11 cellular contexts compared by ENCODE assay signal in the genomic region with DNA sequence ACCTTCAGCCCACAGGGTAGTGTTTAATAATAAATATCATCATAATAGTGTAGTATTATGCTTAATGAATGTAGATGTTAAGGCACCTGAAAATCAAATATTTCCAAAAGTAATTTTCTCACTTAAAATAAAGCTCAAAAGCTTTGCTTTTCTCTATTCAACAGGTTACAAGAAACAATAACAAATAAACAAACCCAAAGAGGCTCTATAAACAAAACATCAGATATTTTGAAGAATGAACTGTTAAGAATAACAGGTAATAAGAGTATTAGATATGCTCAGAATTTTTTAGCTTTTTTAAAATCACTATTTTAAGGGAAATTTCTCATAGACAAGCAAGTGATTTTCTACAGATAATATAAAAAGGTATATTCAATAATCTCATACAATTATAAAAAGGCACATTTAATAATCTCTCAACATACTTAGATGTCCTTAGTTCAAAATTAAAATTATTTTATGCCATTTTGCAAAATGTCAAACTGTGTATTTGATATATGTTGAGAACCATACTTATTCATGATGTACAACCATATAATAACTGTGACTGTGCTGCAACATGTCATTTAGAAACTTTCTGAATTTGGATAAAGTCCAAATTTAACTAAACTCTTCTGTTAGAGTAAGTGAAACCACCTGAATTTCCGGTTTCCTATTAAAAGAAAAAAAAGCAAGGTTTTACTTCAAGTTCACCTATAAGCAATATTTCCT. TPM values are rescaled to one million over a fixed set of nuclear protein-coding genes. Genes with fewer than 3 reads are reported as not detected.
DNase-seq lines count a peak whose midpoint lies in the region; ATAC-seq and TF ChIP-seq lines count a peak whose summit lies in the region.
"Had no signal": no experiment of that assay in that cellular context is flagged by ENCODE, and none has a peak within 500 bp of the region (broad histone marks: within the 10 kb centered on the region; RNA-seq: fewer than 3 reads in every experiment).

No MANE protein-coding gene starts in this region.

- peaks cover 73% of the 10 kb centered on the region for H3K36me3 ChIP-seq in endodermal cell (ENCODE audit: control insufficient read depth, insufficient read depth, low read length)

- no peaks in the 10 kb centered on the region for H3K4me1 ChIP-seq in endodermal cell (ENCODE audit: control insufficient read depth, insufficient read depth, low read length)

- peaks cover 15% of the 10 kb centered on the region for H3K4me1 Mint-ChIP-seq in activated naive CD8-positive, alpha-beta T cell treated with anti-CD3 and anti-CD28 coated beads, Interleukin-2, amount 10 ng/mL, durations not matched to agents 7 days and 5 days
- H3K4me1 Mint-ChIP-seq in activated naive CD8-positive, alpha-beta T cell treated with anti-CD3 and anti-CD28 coated beads for 36 hours = peaks cover 49% of the 10 kb centered on the region
- H3K4me1 Mint-ChIP-seq in endodermal cell = peaks cover 8% of the 10 kb centered on the region

- peak; percentile 54 for ATAC-seq in activated naive CD8-positive, alpha-beta T cell treated with anti-CD3 and anti-CD28 coated beads, Interleukin-2, amount 10 ng/mL, durations not matched to agents 7 days and 5 days (ENCODE audit: low read depth)
- ATAC-seq in GM21825 (IDR thresholded peaks at IDR 0.05; ENCODE audit: unreplicated experiment) = peak; percentile 82
- ATAC-seq in HG03342 (IDR thresholded peaks at IDR 0.05; ENCODE audit: unreplicated experiment) = peak; percentile 77

- POLR2A ChIA-PET in activated naive CD8-positive, alpha-beta T cell treated with anti-CD3 and anti-CD28 coated beads, Interleukin-2, amount 10 ng/mL, durations not matched to agents 7 days and 5 days (lab: Charles Lee) = interaction anchor here (3.2 kb wide), 1 partner anchor 35 kb away, joined by 14 read pairs; a partner anchor contains a TSS

- H3K4me3 Mint-ChIP-seq in activated naive CD8-positive, alpha-beta T cell treated with anti-CD3 and anti-CD28 coated beads, Interleukin-2, amount 10 ng/mL, durations not matched to agents 7 days and 5 days = no peak overlapping the region
- no peak overlapping the region for H3K4me3 Mint-ChIP-seq in activated naive CD8-positive, alpha-beta T cell treated with anti-CD3 and anti-CD28 coated beads for 36 hours
- no peak overlapping the region for H3K4me3 Mint-ChIP-seq in endodermal cell

- peaks cover 41% of the 10 kb centered on the region for H3K36me3 Mint-ChIP-seq in activated naive CD8-positive, alpha-beta T cell treated with anti-CD3 and anti-CD28 coated beads, Interleukin-2, amount 10 ng/mL, durations not matched to agents 7 days and 5 days
- peaks cover 38% of the 10 kb centered on the region for H3K36me3 Mint-ChIP-seq in activated naive CD8-positive, alpha-beta T cell treated with anti-CD3 and anti-CD28 coated beads for 36 hours
- peaks cover 51% of the 10 kb centered on the region for H3K36me3 Mint-ChIP-seq in endodermal cell (ENCODE audit: low read depth)

- no peaks in the 10 kb centered on the region for H3K27me3 Mint-ChIP-seq in activated naive CD8-positive, alpha-beta T cell treated with anti-CD3 and anti-CD28 coated beads, Interleukin-2, amount 10 ng/mL, durations not matched to agents 7 days and 5 days
- H3K27me3 Mint-ChIP-seq in activated naive CD8-positive, alpha-beta T cell treated with anti-CD3 and anti-CD28 coated beads for 36 hours = no peaks in the 10 kb centered on the region
- no peaks in the 10 kb centered on the region for H3K27me3 Mint-ChIP-seq in endodermal cell (ENCODE audit: insufficient read depth)

- H3K4me3 ChIP-seq in endodermal cell (ENCODE audit: low read length) = no peak overlapping the region

- no peak for DNase-seq in activated naive CD8-positive, alpha-beta T cell treated with anti-CD3 and anti-CD28 coated beads, Interleukin-2, amount 10 ng/mL, durations not matched to agents 7 days and 5 days
- DNase-seq in activated naive CD8-positive, alpha-beta T cell treated with anti-CD3 and anti-CD28 coated beads for 36 hours = no peak
- DNase-seq in NOMO-1 (lab: John Stamatoyannopoulos, UW; ENCODE audit: unreplicated experiment in 2 of 2) (no peak), NCI-H2081 (lab: John Stamatoyannopoulos, UW) (no peak), endodermal cell (no peak), OCI-M1 (lab: John Stamatoyannopoulos, UW) (no peak)
- DNase-seq: islet precursor cell, SIG-M5 had no signal

- no peak overlapping the region for H3K27ac ChIP-seq in endodermal cell (ENCODE audit: low read depth, low read length)
- H3K27ac ChIP-seq: epithelial cell of prostate had no signal

- 100% methylated on average over 1 of the region's 1 CpG; no CpG with 5 or more reads in 1 of the 2 experiments for WGBS in endodermal cell (ENCODE audit: insufficient coverage in 1 of 2, insufficient read length in 1 of 2), 2 experiments

- H3K9me3 ChIP-seq in endodermal cell (ENCODE audit: control insufficient read depth, low read length) = no peaks in the 10 kb centered on the region

- H3K9me3 Mint-ChIP-seq in activated naive CD8-positive, alpha-beta T cell treated with anti-CD3 and anti-CD28 coated beads, Interleukin-2, amount 10 ng/mL, durations not matched to agents 7 days and 5 days = no peaks in the 10 kb centered on the region
- no peaks in the 10 kb centered on the region for H3K9me3 Mint-ChIP-seq in activated naive CD8-positive, alpha-beta T cell treated with anti-CD3 and anti-CD28 coated beads for 36 hours
- no peaks in the 10 kb centered on the region for H3K9me3 Mint-ChIP-seq in endodermal cell

- H3K27me3 ChIP-seq in endodermal cell (ENCODE audit: control insufficient read depth, insufficient read depth, low read length, poor library complexity, severe bottlenecking) = no peaks in the 10 kb centered on the region

- H3K27ac Mint-ChIP-seq in activated naive CD8-positive, alpha-beta T cell treated with anti-CD3 and anti-CD28 coated beads, Interleukin-2, amount 10 ng/mL, durations not matched to agents 7 days and 5 days = no peak overlapping the region
- no peak overlapping the region for H3K27ac Mint-ChIP-seq in activated naive CD8-positive, alpha-beta T cell treated with anti-CD3 and anti-CD28 coated beads for 36 hours
- H3K27ac Mint-ChIP-seq in endodermal cell = no peak overlapping the region

- H3K9ac ChIP-seq in endodermal cell (ENCODE audit: extremely low read depth, low read length, poor library complexity, severe bottlenecking) = no peak overlapping the region

- TF ChIP-seq CTCF in endodermal cell (conservative IDR thresholded peaks at IDR 0.05) = no peak

RNA-seq across cellular contexts. Expression of a gene that starts 35.8 kb away (rescaled TPM):
- 10 to 100 TPM; 33.2 to 34.3 TPM for total RNA-seq in activated naive CD8-positive, alpha-beta T cell treated with anti-CD3 and anti-CD28 coated beads, Interleukin-2, amount 10 ng/mL, durations not matched to agents 7 days and 5 days
- total RNA-seq in activated naive CD8-positive, alpha-beta T cell treated with anti-CD3 and anti-CD28 coated beads for 36 hours = 10 to 100 TPM; 20.9 to 21.6 TPM
- total RNA-seq in endodermal cell = 10 to 100 TPM; 49.8 to 59.7 TPM
- polyA plus RNA-seq in endodermal cell (2013, experiment 1 of 2) = 38.1 TPM
- polyA plus RNA-seq in endodermal cell (2013, experiment 2 of 2) = 38.4 TPM
